In genomic region chr2:3302751-3303582, GRCh38 we compare ENCODE assay signal across 8 cellular contexts.
DNase-seq lines count a peak whose midpoint lies in the region; ATAC-seq and TF ChIP-seq lines count a peak whose summit lies in the region.

No MANE protein-coding gene starts in this region.

- no peaks in the 10 kb centered on the region for H3K36me3 ChIP-seq in PC-9 (ENCODE audit: low read depth)

- no peak overlapping the region for H3K4me3 ChIP-seq in PC-9

- peak; percentile 85 for DNase-seq in DMS79 (lab: John Stamatoyannopoulos, UW)
- no peak for DNase-seq in PC-9
- no peak for DNase-seq in left ventricle myocardium superior
- DNase-seq in stimulated activated naive CD8-positive, alpha-beta T cell treated with anti-CD3 and anti-CD28 coated beads, Interleukin-15, amount 100 ng/mL, for 72 hours: no peak
- no peak for DNase-seq in kidney tubule cell (ENCODE audit: low spot score)
- DNase-seq in NAMALWA (ENCODE audit: low spot score): no peak

- no peaks in the 10 kb centered on the region for H3K27me3 ChIP-seq in PC-9 (ENCODE audit: insufficient read depth, low read depth)

- H3K4me2 ChIP-seq in PC-9: peak overlapping the region; percentile 35; the same call in 1 of the 2 replicates

- H3K9me3 Mint-ChIP-seq in stimulated activated naive CD8-positive, alpha-beta T cell treated with anti-CD3 and anti-CD28 coated beads, Interleukin-15, amount 100 ng/mL, for 72 hours: no peaks in the 10 kb centered on the region

- H3K9me3 ChIP-seq in PC-9 (ENCODE audit: insufficient read depth, low read depth): no peaks in the 10 kb centered on the region

- CTCF ChIA-PET in PC-9 (lab: Charles Lee): no interaction called here

- H3K4me1 Mint-ChIP-seq in stimulated activated naive CD8-positive, alpha-beta T cell treated with anti-CD3 and anti-CD28 coated beads, Interleukin-15, amount 100 ng/mL, for 72 hours: peaks cover 29% of the 10 kb centered on the region

- no peaks in the 10 kb centered on the region for H3K27me3 Mint-ChIP-seq in stimulated activated naive CD8-positive, alpha-beta T cell treated with anti-CD3 and anti-CD28 coated beads, Interleukin-15, amount 100 ng/mL, for 72 hours

- H2AFZ ChIP-seq in PC-9: no peak overlapping the region

- H3K4me1 ChIP-seq in PC-9 (replicated peaks; ENCODE audit: insufficient read depth): no peaks in the 10 kb centered on the region

- H3F3A ChIP-seq in PC-9 (ENCODE audit: insufficient read depth, low read depth): no peaks in the 10 kb centered on the region

- POLR2A ChIA-PET in PC-9 (lab: Charles Lee; ENCODE audit: unreplicated experiment): no interaction called here

- H3K9me2 ChIP-seq in PC-9 (ENCODE audit: insufficient read depth): no peaks in the 10 kb centered on the region

- peak overlapping the region; percentile 87 to 94 for H3K27ac Mint-ChIP-seq in stimulated activated naive CD8-positive, alpha-beta T cell treated with anti-CD3 and anti-CD28 coated beads, Interleukin-15, amount 100 ng/mL, for 72 hours

- intact Hi-C loops in PC-9 (cut with micrococcal nuclease; ENCODE audit: unreplicated experiment): no loop called here
- intact Hi-C loops in left ventricle myocardium superior (cut with micrococcal nuclease): no loop called here

- H4K20me1 ChIP-seq in PC-9 (ENCODE audit: insufficient read depth): peaks cover 21% of the 10 kb centered on the region

- H3K79me2 ChIP-seq in PC-9 (ENCODE audit: low read depth): peaks cover 5% of the 10 kb centered on the region

- TF ChIP-seq CTCF in PC-9 (conservative IDR thresholded peaks at IDR 0.05): no peak

- no TSS peak for BruUV-seq in PC-9 (replicated peaks; lab: Mats Ljungman, UMichigan)

- peak overlapping the region; percentile 46 to 77 for H3K4me3 Mint-ChIP-seq in stimulated activated naive CD8-positive, alpha-beta T cell treated with anti-CD3 and anti-CD28 coated beads, Interleukin-15, amount 100 ng/mL, for 72 hours

- no peak overlapping the region for H3K27ac ChIP-seq in PC-9

- peak; percentile 13 for ATAC-seq in HG02642 (IDR thresholded peaks at IDR 0.05; ENCODE audit: poor library complexity, unreplicated experiment)
- ATAC-seq in left ventricle myocardium superior: peak; percentile 40
- peak; percentile 65 for ATAC-seq in stimulated activated naive CD8-positive, alpha-beta T cell treated with anti-CD3 and anti-CD28 coated beads, Interleukin-15, amount 100 ng/mL, for 72 hours
- ATAC-seq in GM18861 (IDR thresholded peaks at IDR 0.05; ENCODE audit: unreplicated experiment): no peak
